Comparison of ENCODE assay signal across 1 cellular context in the genomic region with DNA sequence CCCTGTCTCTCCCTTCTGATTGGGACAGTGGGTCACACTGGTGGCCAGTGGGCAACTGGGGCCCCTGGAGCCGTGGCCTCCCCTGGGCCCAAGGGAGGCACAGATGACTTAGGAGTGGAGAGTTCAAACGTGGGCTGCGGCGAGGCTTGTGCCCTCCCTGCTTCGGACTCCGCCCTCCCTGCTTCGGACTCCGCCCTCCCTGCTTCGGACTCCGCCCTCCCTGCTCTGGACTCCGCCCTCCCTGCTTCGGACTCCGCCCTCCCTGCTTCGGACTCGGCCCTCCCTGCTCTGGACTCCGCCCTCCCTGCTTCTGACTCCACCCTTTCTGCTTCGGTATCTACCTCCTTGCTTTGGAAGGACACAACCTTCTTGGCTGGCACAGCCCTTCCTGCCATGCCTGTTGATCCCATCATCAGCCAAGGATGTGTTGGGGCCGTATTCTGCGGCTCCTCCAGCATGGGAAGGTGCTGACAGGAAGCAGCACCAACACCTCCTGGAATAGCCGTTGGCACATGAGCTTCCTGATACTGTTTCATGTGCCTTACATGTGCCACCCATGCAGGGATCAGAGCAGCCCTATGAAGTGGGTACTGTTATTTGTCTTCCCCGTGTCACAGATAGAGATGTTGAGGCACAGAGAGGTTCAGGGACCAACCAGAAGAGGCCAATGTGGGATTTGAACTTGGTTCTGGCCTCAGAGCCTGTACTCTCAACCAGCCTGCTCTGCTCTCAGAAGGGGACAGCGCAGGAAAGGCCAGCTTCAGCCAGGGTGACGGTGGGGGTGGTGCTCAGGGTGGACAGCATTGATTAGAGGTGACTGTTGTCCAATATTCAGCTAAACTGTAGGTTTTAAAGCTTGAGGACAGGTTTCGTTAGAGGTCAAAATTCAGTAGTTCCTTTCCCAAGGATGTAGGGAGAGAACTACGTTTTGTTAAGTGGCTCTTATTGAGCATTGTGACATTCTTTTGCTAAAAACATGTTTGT.
TF ChIP-seq lines count a peak whose summit lies in the region.

No MANE protein-coding gene starts in this region.

TF ChIP-seq in HepG2, 621 proteins besides CTCF, POLR2A, EP300 and RAD21:
- TF ChIP-seq TGIF2 (CRISPR knock-in tag; IDR thresholded peaks at IDR 0.05): no peak
- TF ChIP-seq KAT2B (IDR thresholded peaks at IDR 0.05; ENCODE audit: borderline replicate concordance, low read depth, low read length): no peak
- TF ChIP-seq HMGA1 (CRISPR knock-in tag; conservative IDR thresholded peaks at IDR 0.05): no peak
- no peak for TF ChIP-seq ZNF569 (CRISPR knock-in tag; IDR thresholded peaks at IDR 0.05; ENCODE audit: borderline replicate concordance)
- TF ChIP-seq, protein P1, sequence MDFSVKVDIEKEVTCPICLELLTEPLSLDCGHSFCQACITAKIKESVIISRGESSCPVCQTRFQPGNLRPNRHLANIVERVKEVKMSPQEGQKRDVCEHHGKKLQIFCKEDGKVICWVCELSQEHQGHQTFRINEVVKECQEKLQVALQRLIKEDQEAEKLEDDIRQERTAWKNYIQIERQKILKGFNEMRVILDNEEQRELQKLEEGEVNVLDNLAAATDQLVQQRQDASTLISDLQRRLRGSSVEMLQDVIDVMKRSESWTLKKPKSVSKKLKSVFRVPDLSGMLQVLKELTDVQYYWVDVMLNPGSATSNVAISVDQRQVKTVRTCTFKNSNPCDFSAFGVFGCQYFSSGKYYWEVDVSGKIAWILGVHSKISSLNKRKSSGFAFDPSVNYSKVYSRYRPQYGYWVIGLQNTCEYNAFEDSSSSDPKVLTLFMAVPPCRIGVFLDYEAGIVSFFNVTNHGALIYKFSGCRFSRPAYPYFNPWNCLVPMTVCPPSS (IDR thresholded peaks at IDR 0.05): no peak
- TF ChIP-seq, protein P2, sequence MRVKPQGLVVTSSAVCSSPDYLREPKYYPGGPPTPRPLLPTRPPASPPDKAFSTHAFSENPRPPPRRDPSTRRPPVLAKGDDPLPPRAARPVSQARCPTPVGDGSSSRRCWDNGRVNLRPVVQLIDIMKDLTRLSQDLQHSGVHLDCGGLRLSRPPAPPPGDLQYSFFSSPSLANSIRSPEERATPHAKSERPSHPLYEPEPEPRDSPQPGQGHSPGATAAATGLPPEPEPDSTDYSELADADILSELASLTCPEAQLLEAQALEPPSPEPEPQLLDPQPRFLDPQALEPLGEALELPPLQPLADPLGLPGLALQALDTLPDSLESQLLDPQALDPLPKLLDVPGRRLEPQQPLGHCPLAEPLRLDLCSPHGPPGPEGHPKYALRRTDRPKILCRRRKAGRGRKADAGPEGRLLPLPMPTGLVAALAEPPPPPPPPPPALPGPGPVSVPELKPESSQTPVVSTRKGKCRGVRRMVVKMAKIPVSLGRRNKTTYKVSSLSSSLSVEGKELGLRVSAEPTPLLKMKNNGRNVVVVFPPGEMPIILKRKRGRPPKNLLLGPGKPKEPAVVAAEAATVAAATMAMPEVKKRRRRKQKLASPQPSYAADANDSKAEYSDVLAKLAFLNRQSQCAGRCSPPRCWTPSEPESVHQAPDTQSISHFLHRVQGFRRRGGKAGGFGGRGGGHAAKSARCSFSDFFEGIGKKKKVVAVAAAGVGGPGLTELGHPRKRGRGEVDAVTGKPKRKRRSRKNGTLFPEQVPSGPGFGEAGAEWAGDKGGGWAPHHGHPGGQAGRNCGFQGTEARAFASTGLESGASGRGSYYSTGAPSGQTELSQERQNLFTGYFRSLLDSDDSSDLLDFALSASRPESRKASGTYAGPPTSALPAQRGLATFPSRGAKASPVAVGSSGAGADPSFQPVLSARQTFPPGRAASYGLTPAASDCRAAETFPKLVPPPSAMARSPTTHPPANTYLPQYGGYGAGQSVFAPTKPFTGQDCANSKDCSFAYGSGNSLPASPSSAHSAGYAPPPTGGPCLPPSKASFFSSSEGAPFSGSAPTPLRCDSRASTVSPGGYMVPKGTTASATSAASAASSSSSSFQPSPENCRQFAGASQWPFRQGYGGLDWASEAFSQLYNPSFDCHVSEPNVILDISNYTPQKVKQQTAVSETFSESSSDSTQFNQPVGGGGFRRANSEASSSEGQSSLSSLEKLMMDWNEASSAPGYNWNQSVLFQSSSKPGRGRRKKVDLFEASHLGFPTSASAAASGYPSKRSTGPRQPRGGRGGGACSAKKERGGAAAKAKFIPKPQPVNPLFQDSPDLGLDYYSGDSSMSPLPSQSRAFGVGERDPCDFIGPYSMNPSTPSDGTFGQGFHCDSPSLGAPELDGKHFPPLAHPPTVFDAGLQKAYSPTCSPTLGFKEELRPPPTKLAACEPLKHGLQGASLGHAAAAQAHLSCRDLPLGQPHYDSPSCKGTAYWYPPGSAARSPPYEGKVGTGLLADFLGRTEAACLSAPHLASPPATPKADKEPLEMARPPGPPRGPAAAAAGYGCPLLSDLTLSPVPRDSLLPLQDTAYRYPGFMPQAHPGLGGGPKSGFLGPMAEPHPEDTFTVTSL (CRISPR knock-in tag; IDR thresholded peaks at IDR 0.05; ENCODE audit: borderline replicate concordance): no peak
- TF ChIP-seq HNRNPL (IDR thresholded peaks at IDR 0.05; ENCODE audit: low read depth, low read length): no peak
- TF ChIP-seq, protein P3, sequence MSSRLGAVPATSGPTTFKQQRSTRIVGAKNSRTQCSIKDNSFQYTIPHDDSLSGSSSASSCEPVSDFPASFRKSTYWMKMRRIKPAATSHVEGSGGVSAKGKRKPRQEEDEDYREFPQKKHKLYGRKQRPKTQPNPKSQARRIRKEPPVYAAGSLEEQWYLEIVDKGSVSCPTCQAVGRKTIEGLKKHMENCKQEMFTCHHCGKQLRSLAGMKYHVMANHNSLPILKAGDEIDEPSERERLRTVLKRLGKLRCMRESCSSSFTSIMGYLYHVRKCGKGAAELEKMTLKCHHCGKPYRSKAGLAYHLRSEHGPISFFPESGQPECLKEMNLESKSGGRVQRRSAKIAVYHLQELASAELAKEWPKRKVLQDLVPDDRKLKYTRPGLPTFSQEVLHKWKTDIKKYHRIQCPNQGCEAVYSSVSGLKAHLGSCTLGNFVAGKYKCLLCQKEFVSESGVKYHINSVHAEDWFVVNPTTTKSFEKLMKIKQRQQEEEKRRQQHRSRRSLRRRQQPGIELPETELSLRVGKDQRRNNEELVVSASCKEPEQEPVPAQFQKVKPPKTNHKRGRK (CRISPR knock-in tag; IDR thresholded peaks at IDR 0.05): no peak
- no peak for TF ChIP-seq RNF2 (conservative IDR thresholded peaks at IDR 0.05; ENCODE audit: low read depth)
